Comparison of ENCODE assay signal across 8 cellular contexts in genomic region chr20:58892126-58892931, GRCh38. TPM values are rescaled to one million over a fixed set of nuclear protein-coding genes. Genes with fewer than 3 reads are reported as not detected.
DNase-seq lines count a peak whose midpoint lies in the region; ATAC-seq, FAIRE-seq and TF ChIP-seq lines count a peak whose summit lies in the region.

No MANE protein-coding gene starts in this region.

- peaks cover 53% of the 10 kb centered on the region for H3K79me2 ChIP-seq in GM23248 (ENCODE audit: insufficient read depth)

- H3K9me2 ChIP-seq in GM23248 (ENCODE audit: insufficient read depth) = no peaks in the 10 kb centered on the region

- no peaks in the 10 kb centered on the region for H3K9me3 ChIP-seq in GM23248 (ENCODE audit: low read depth)
- H3K9me3 ChIP-seq in kidney (ENCODE audit: control insufficient read depth in 1 of 2, low read length in 2 of 2) = no peaks in the 10 kb centered on the region

- peak overlapping the region; percentile 77 for H3K4me3 ChIP-seq in AG10803 (ENCODE audit: low read length)
- peak overlapping the region; percentile 76 for H3K4me3 ChIP-seq in GM23248
- peak overlapping the region; percentile 80 to 81 for H3K4me3 ChIP-seq in cardiac fibroblast (replicated peaks in 1 of 2; ENCODE audit: low read depth in 2 of 2, low read length in 2 of 2)
- peak overlapping the region; percentile 76 to 80 for H3K4me3 ChIP-seq in kidney (ENCODE audit: low read length in 2 of 2)

- DNase-seq in AG10803 (ENCODE audit: low read depth) (peak; percentile 58), GM23248 (peak; percentile 84), NCI-H2107 treated with DMSO at 0.1 percent for 48 hours (lab: John Stamatoyannopoulos, UW; ENCODE audit: unreplicated experiment) (peak; percentile 68), cardiac fibroblast (ENCODE audit: low read depth in 2 of 2) (peak; percentile 61 to 65), kidney (peak; percentile 94)
- peak; percentile 34 to 57 (median 50) for DNase-seq in activated CD4-positive, CD25-positive, alpha-beta regulatory T cell (lab: John Stamatoyannopoulos, UW)
- peak; percentile 63 to 70 for DNase-seq in stimulated activated CD4-positive, alpha-beta T cell treated with anti-CD3 and anti-CD28 coated beads, Interleukin-15, amount 100 ng/mL, for 48 hours (ENCODE audit: low read depth in 2 of 2)

- H3K36me3 ChIP-seq in GM23248 (ENCODE audit: low read depth) = no peaks in the 10 kb centered on the region; the same call in 1 of the 2 replicates
- H3K36me3 ChIP-seq in kidney (ENCODE audit: control insufficient read depth in 1 of 2, insufficient read depth in 2 of 2, low read length in 2 of 2) = no peaks in the 10 kb centered on the region

- H3K9ac ChIP-seq in GM23248 (peak overlapping the region; percentile 98), kidney (ENCODE audit: low read length in 2 of 2) (peak overlapping the region in 1 of 2 donors; percentile 82)

- H3K27ac ChIP-seq in GM23248 (peak overlapping the region; percentile 96), kidney (ENCODE audit: low read depth in 2 of 2, low read length in 2 of 2) (peak overlapping the region; percentile 97 to 99)

- H3K4me2 ChIP-seq in GM23248 (ENCODE audit: unreplicated experiment) = peak overlapping the region; percentile 93

- H3K4me1 ChIP-seq in GM23248 (ENCODE audit: insufficient read depth) = peaks cover 42% of the 10 kb centered on the region
- peaks cover 14 to 15% of the 10 kb centered on the region in 2 donors for H3K4me1 ChIP-seq in kidney (ENCODE audit: control insufficient read depth in 1 of 2, insufficient read depth in 1 of 2, low read depth in 1 of 2, low read length in 2 of 2)

- in situ Hi-C loops in GM23248 (cut with MboI) = no loop called here

- TF ChIP-seq CTCF in AG10803 (conservative IDR thresholded peaks at IDR 0.05; ENCODE audit: low read length) (no peak), cardiac fibroblast (IDR thresholded peaks at IDR 0.05; ENCODE audit: low read depth, low read length) (no peak), kidney (IDR thresholded peaks at IDR 0.05; ENCODE audit: borderline replicate concordance, extremely low read depth, insufficient read depth) (no peak)

- H3F3A ChIP-seq in GM23248 (ENCODE audit: insufficient read depth) = peaks cover 11% of the 10 kb centered on the region; the same call in 1 of the 2 replicates

- H3K27me3 ChIP-seq in GM23248 (replicated peaks; ENCODE audit: insufficient read depth) = no peaks in the 10 kb centered on the region

- no peak for ATAC-seq in HG03460 (IDR thresholded peaks at IDR 0.05; ENCODE audit: unreplicated experiment)

- intact Hi-C loops in kidney (cut with DNase I) = no loop called here

- no peak for FAIRE-seq in kidney (lab: Jason Lieb, UNC)

- peaks cover 11% of the 10 kb centered on the region; the same call in 1 of the 2 replicates for H4K20me1 ChIP-seq in GM23248 (ENCODE audit: insufficient read depth)

- 1 to 5% methylated on average over 11 to 50 of the region's 50 CpGs for WGBS in GM23248 (ENCODE audit: low coverage in 1 of 2, low lambda C conversion rate in 2 of 2, missing lambda C conversion rate in 2 of 2), 2 experiments

- peak overlapping the region; percentile 61 for H2AFZ ChIP-seq in GM23248

RNA-seq across cellular contexts. Expression of gene GNAS, which starts 39.8 kb away (rescaled TPM):
- total RNA-seq in GM23248 (2014; rRNA removed; shearing (Covaris generic)) = 804 and 904 TPM in 2 replicates
- polyA plus RNA-seq in GM23248 (2016; fragmentation: Nextera tagmentation; extraction: Ambion mirVana) (421 and 424 TPM in 2 replicates), kidney (ENCODE audit: insufficient read depth, low read depth, low replicate concordance) (867 TPM)
- 792 TPM for total RNA-seq in kidney

RNA-seq across cellular contexts. Expression of gene GNAS-AS1, which starts 41.6 kb away (rescaled TPM):
- total RNA-seq in GM23248 (2014; rRNA removed; shearing (Covaris generic)) = 0.25 and 0.97 TPM in 2 replicates
- polyA plus RNA-seq in GM23248 (2016; fragmentation: Nextera tagmentation; extraction: Ambion mirVana) (0.77 and 1.0 TPM in 2 replicates), kidney (ENCODE audit: insufficient read depth, low read depth, low replicate concordance) (0.37 TPM)
- 0.88 TPM for total RNA-seq in kidney
